ENCODE assay signal across 1 cellular context in the genomic region with DNA sequence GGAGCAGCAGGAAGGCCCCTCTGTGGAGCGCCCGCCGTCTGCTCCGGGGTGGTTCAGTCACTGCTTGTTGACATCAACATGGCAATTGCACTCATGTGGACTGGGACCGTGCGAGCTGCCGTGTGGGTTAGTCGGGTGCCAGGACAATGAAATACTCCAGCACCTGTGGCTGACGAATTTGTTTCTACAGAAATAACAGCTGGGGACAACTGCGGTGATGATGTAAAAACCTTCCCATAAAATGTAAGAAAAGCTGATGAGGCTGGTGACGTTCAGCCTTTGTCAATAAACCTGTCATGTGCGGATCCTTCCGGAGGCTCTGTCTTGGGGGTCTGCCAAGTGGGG.
TF ChIP-seq lines count a peak whose summit lies in the region.

No MANE protein-coding gene starts in this region.

TF ChIP-seq in liver, 16 proteins besides CTCF, POLR2A, EP300 and RAD21 (continued from another document):
- TF ChIP-seq, protein P1, sequence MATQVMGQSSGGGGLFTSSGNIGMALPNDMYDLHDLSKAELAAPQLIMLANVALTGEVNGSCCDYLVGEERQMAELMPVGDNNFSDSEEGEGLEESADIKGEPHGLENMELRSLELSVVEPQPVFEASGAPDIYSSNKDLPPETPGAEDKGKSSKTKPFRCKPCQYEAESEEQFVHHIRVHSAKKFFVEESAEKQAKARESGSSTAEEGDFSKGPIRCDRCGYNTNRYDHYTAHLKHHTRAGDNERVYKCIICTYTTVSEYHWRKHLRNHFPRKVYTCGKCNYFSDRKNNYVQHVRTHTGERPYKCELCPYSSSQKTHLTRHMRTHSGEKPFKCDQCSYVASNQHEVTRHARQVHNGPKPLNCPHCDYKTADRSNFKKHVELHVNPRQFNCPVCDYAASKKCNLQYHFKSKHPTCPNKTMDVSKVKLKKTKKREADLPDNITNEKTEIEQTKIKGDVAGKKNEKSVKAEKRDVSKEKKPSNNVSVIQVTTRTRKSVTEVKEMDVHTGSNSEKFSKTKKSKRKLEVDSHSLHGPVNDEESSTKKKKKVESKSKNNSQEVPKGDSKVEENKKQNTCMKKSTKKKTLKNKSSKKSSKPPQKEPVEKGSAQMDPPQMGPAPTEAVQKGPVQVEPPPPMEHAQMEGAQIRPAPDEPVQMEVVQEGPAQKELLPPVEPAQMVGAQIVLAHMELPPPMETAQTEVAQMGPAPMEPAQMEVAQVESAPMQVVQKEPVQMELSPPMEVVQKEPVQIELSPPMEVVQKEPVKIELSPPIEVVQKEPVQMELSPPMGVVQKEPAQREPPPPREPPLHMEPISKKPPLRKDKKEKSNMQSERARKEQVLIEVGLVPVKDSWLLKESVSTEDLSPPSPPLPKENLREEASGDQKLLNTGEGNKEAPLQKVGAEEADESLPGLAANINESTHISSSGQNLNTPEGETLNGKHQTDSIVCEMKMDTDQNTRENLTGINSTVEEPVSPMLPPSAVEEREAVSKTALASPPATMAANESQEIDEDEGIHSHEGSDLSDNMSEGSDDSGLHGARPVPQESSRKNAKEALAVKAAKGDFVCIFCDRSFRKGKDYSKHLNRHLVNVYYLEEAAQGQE (IDR thresholded peaks at IDR 0.05): no peak
- no peak for TF ChIP-seq HNF4A (conservative IDR thresholded peaks at IDR 0.05)
- TF ChIP-seq TAF1 (conservative IDR thresholded peaks at IDR 0.05): no peak
- no peak for TF ChIP-seq SP1 (IDR thresholded peaks at IDR 0.05)
- TF ChIP-seq YY1 (IDR thresholded peaks at IDR 0.05): no peak
- TF ChIP-seq, protein P2, sequence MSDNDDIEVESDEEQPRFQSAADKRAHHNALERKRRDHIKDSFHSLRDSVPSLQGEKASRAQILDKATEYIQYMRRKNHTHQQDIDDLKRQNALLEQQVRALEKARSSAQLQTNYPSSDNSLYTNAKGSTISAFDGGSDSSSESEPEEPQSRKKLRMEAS (IDR thresholded peaks at IDR 0.05): no peak
- no peak for TF ChIP-seq HNF4G (IDR thresholded peaks at IDR 0.05)
- TF ChIP-seq ATF3 (IDR thresholded peaks at IDR 0.05): no peak
- no peak for TF ChIP-seq NR2F2 (IDR thresholded peaks at IDR 0.05)
- no peak for TF ChIP-seq EGR1 (IDR thresholded peaks at IDR 0.05; ENCODE audit: low read depth in 2 of 2)
- no peak for TF ChIP-seq GABPA (IDR thresholded peaks at IDR 0.05 in 1 of 2, conservative IDR thresholded peaks at IDR 0.05 in 1 of 2)
- no peak for TF ChIP-seq JUND (IDR thresholded peaks at IDR 0.05)
- TF ChIP-seq RXRA (IDR thresholded peaks at IDR 0.05): no peak
